ENCODE assay signal across 8 cellular contexts in genomic region chr3:196081834-196082470, GRCh38. TPM values are rescaled to one million over a fixed set of nuclear protein-coding genes. Genes with fewer than 3 reads are reported as not detected.
DNase-seq lines count a peak whose midpoint lies in the region; ATAC-seq, FAIRE-seq and TF ChIP-seq lines count a peak whose summit lies in the region.

TSS of gene TFRC (minus strand) at chr3:196082090. CDS start at chr3:196077099, 4,991 bp downstream.

- ATAC-seq in RWPE2 (ENCODE audit: low read depth) = peak; percentile 87
- peak; percentile 94 to 96 (median 95) for ATAC-seq in natural killer cell

- FAIRE-seq in H54 (lab: Jason Lieb, UNC) = peak; percentile 73

- peaks cover 33% of the 10 kb centered on the region for H3K27me3 ChIP-seq in Loucy (ENCODE audit: insufficient read depth, low read length, poor library complexity, severe bottlenecking)
- no peaks in the 10 kb centered on the region for H3K27me3 ChIP-seq in RWPE2 (ENCODE audit: insufficient read depth, poor library complexity, severe bottlenecking)

- peak; percentile 96 for DNase-seq in EL
- DNase-seq in H54 (ENCODE audit: insufficient read length, low spot score) = peak; percentile 99
- DNase-seq in RWPE2 (ENCODE audit: low spot score) = peak; percentile 91
- DNase-seq in activated T-helper 2 cell treated with anti-CD3 and anti-CD28 coated beads, Interferon-gamma antibody, Interleukin-2, Interleukin-4, amounts not matched to agents 10 μg/mL and 5 μg/mL and 100 μg/mL, durations not matched to agents 14 hours and 24 hours and 36 hours (ENCODE audit: low spot score) = peak; percentile 93
- DNase-seq in fibroblast of mammary gland (ENCODE audit: low read depth) = peak; percentile 84
- DNase-seq in natural killer cell = peak; percentile 87
- peak; percentile 89 to 96 (median 94) for DNase-seq in stimulated activated naive CD4-positive, alpha-beta T cell (lab: John Stamatoyannopoulos, UW)

- peak within 1 kb of the TSS; percentile 82 for H2AFZ ChIP-seq in Loucy (ENCODE audit: low read length)

- no peaks in the 10 kb centered on the region for H3K27me3 Mint-ChIP-seq in activated T-helper 2 cell treated with anti-CD3 and anti-CD28 coated beads, Interferon-gamma antibody, Interleukin-2, Interleukin-4, amounts not matched to agents 10 μg/mL and 5 μg/mL and 100 μg/mL, durations not matched to agents 14 hours and 24 hours and 36 hours (ENCODE audit: low read depth)
- no peaks in the 10 kb centered on the region for H3K27me3 Mint-ChIP-seq in natural killer cell (ENCODE audit: low read depth in 2 of 2)

- peak within 1 kb of the TSS; percentile 99 for H3K9ac ChIP-seq in Loucy (ENCODE audit: low read depth, low read length, poor library complexity, severe bottlenecking)

- peaks cover 47% of the 10 kb centered on the region for H4K20me1 ChIP-seq in Loucy (ENCODE audit: insufficient read depth, low read length, poor library complexity, severe bottlenecking)

- peaks cover 41% of the 10 kb centered on the region for H3K36me3 Mint-ChIP-seq in activated T-helper 2 cell treated with anti-CD3 and anti-CD28 coated beads, Interferon-gamma antibody, Interleukin-2, Interleukin-4, amounts not matched to agents 10 μg/mL and 5 μg/mL and 100 μg/mL, durations not matched to agents 14 hours and 24 hours and 36 hours (ENCODE audit: low read depth)
- no peaks in the 10 kb centered on the region for H3K36me3 Mint-ChIP-seq in natural killer cell

- H3K4me2 ChIP-seq in Loucy (ENCODE audit: low read depth, low read length, poor library complexity, severe bottlenecking) = peak within 1 kb of the TSS; percentile 92

- no peaks in the 10 kb centered on the region for H3F3A ChIP-seq in Loucy (ENCODE audit: low read depth)

- H3K79me2 ChIP-seq in Loucy (ENCODE audit: insufficient read depth, low read length) = peaks cover 63% of the 10 kb centered on the region

- no peaks in the 10 kb centered on the region for H3K9me3 ChIP-seq in Loucy (ENCODE audit: insufficient read depth, low read depth, low read length)
- no peaks in the 10 kb centered on the region for H3K9me3 ChIP-seq in RWPE2 (ENCODE audit: severe bottlenecking)

- peaks cover 22% of the 10 kb centered on the region for H3K4me1 ChIP-seq in Loucy (ENCODE audit: insufficient read depth, low read length, poor library complexity, severe bottlenecking)
- peaks cover 16% of the 10 kb centered on the region for H3K4me1 ChIP-seq in RWPE2 (ENCODE audit: insufficient read depth, poor library complexity, severe bottlenecking)

- TF ChIP-seq CTCF in Loucy (conservative IDR thresholded peaks at IDR 0.05; ENCODE audit: low read length) (no peak), RWPE2 (IDR thresholded peaks at IDR 0.05; ENCODE audit: poor library complexity, severe bottlenecking) (no peak), fibroblast of mammary gland (conservative IDR thresholded peaks at IDR 0.05; ENCODE audit: control insufficient read depth, insufficient read depth, low read depth, low read length) (no peak), natural killer cell (IDR thresholded peaks at IDR 0.05) (no peak)

- H3K36me3 ChIP-seq in Loucy (ENCODE audit: insufficient read depth, low read length) = peaks cover 37% of the 10 kb centered on the region
- H3K36me3 ChIP-seq in RWPE2 (ENCODE audit: low read depth) = peaks cover 30% of the 10 kb centered on the region

- H3K9me3 Mint-ChIP-seq in activated T-helper 2 cell treated with anti-CD3 and anti-CD28 coated beads, Interferon-gamma antibody, Interleukin-2, Interleukin-4, amounts not matched to agents 10 μg/mL and 5 μg/mL and 100 μg/mL, durations not matched to agents 14 hours and 24 hours and 36 hours = no peaks in the 10 kb centered on the region
- H3K9me3 Mint-ChIP-seq in natural killer cell = no peaks in the 10 kb centered on the region

- H3K4me3 Mint-ChIP-seq in activated T-helper 2 cell treated with anti-CD3 and anti-CD28 coated beads, Interferon-gamma antibody, Interleukin-2, Interleukin-4, amounts not matched to agents 10 μg/mL and 5 μg/mL and 100 μg/mL, durations not matched to agents 14 hours and 24 hours and 36 hours (ENCODE audit: low read depth) = peak within 1 kb of the TSS; percentile 99
- peak within 1 kb of the TSS; percentile 96 for H3K4me3 Mint-ChIP-seq in natural killer cell

- H3K9me2 ChIP-seq in Loucy (replicated peaks; ENCODE audit: low read depth, low read length) = no peaks in the 10 kb centered on the region

- H3K4me3 ChIP-seq in Loucy (ENCODE audit: low read length, poor library complexity, severe bottlenecking) (peak within 1 kb of the TSS; percentile 99), RWPE2 (ENCODE audit: severe bottlenecking) (peak within 1 kb of the TSS; percentile 81), fibroblast of mammary gland (ENCODE audit: control insufficient read depth, low read depth, low read length) (peak within 1 kb of the TSS; percentile 88)

- H3K27ac ChIP-seq in RWPE2 (ENCODE audit: poor library complexity, severe bottlenecking) = peak within 1 kb of the TSS; percentile 71

- peaks cover 29% of the 10 kb centered on the region for H3K4me1 Mint-ChIP-seq in activated T-helper 2 cell treated with anti-CD3 and anti-CD28 coated beads, Interferon-gamma antibody, Interleukin-2, Interleukin-4, amounts not matched to agents 10 μg/mL and 5 μg/mL and 100 μg/mL, durations not matched to agents 14 hours and 24 hours and 36 hours (ENCODE audit: low read depth)
- H3K4me1 Mint-ChIP-seq in natural killer cell = peaks cover 9 to 21% of the 10 kb centered on the region in 2 donors

- peak; percentile 97 for TF ChIP-seq POLR2A in H54 (IDR thresholded peaks at IDR 0.05; ENCODE audit: low read depth, low read length)

- intact Hi-C loops in activated T-helper 2 cell treated with anti-CD3 and anti-CD28 coated beads, Interferon-gamma antibody, Interleukin-2, Interleukin-4, amounts not matched to agents 10 μg/mL and 5 μg/mL and 100 μg/mL, durations not matched to agents 14 hours and 24 hours and 36 hours (cut with micrococcal nuclease) = loop anchor here (1.0 kb wide), 2 partner anchors 30 to 97 kb away; no protein-coding TSS in a partner anchor
- intact Hi-C loops in natural killer cell (cut with micrococcal nuclease) = no loop called here

- peak within 1 kb of the TSS; percentile 95 for H3K27ac Mint-ChIP-seq in activated T-helper 2 cell treated with anti-CD3 and anti-CD28 coated beads, Interferon-gamma antibody, Interleukin-2, Interleukin-4, amounts not matched to agents 10 μg/mL and 5 μg/mL and 100 μg/mL, durations not matched to agents 14 hours and 24 hours and 36 hours
- peak within 1 kb of the TSS; percentile 80 to 95 for H3K27ac Mint-ChIP-seq in natural killer cell

RNA-seq across cellular contexts. Expression of gene TFRC, which starts in this region (rescaled TPM):
- total RNA-seq in activated T-helper 2 cell treated with anti-CD3 and anti-CD28 coated beads, Interferon-gamma antibody, Interleukin-2, Interleukin-4, amounts not matched to agents 10 μg/mL and 5 μg/mL and 100 μg/mL, durations not matched to agents 14 hours and 24 hours and 36 hours = 644 and 680 TPM in 2 replicates
- total RNA-seq in natural killer cell = 100 to 1,000 TPM in 1 of 3 donors, 10 to 100 TPM in 2; 74.3 to 111 (median 78.3) TPM

Comparison
In these comparisons a context has a peak if more than half of its experiments do, and no peak if none do; other contexts are left out.
1. Peak in every context shown above with its lines: DNase-seq, ATAC-seq, H3K4me3 ChIP-seq and H3K27ac ChIP-seq.